36 cellular contexts compared by ENCODE assay signal in the genomic region with DNA sequence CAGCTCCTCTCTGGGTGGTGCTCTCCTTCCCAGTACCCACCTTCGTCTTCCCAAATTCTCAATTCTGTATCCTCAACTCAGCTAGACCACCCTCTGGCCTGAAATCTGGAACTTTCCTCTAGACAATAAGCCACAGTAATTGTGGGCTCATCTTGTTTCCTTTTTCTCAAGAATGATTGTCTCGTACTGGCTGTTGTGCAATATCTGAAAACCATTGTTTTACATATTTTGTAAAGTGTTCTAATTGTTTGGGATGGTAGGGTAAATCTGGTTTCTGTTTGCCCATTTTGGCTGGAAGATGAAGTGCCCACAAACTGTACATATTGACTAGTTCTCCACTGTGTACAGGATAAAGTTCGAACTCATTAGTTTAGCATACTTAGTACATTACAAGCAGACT. TPM values are rescaled to one million over a fixed set of nuclear protein-coding genes. Genes with fewer than 3 reads are reported as not detected.
"Had no signal": no experiment of that assay in that cellular context is flagged by ENCODE, and none has a peak within 500 bp of the region (broad histone marks: within the 10 kb centered on the region; RNA-seq: fewer than 3 reads in every experiment).

No MANE protein-coding gene starts in this region.

- H3K36me3 Mint-ChIP-seq: activated CD4-positive, alpha-beta memory T cell treated with anti-CD3 and anti-CD28 coated beads for 36 hours; activated CD8-positive, alpha-beta memory T cell treated with anti-CD3 and anti-CD28 coated beads, Interleukin-2, amount 10 ng/mL, durations not matched to agents 7 days and 5 days; activated naive CD4-positive, alpha-beta T cell treated with anti-CD3 and anti-CD28 coated beads, Interleukin-2, amount 10 ng/mL, durations not matched to agents 7 days and 5 days; activated naive CD4-positive, alpha-beta T cell treated with anti-CD3 and anti-CD28 coated beads, Interleukin-2, amount 50 U/mL, for 72 hours; activated naive CD8-positive, alpha-beta T cell treated with anti-CD3 and anti-CD28 coated beads, Interleukin-2, amount 10 ng/mL, durations not matched to agents 7 days and 5 days; brain had no signal

- H3K27me3 ChIP-seq: ascending aorta, gastroesophageal sphincter had no signal

- H3K36me3 ChIP-seq: ascending aorta, esophagus muscularis mucosa, gastroesophageal sphincter, heart right ventricle had no signal

- FAIRE-seq: bronchial epithelial cell had no signal

- H3K27ac Mint-ChIP-seq: activated CD4-positive, alpha-beta memory T cell treated with anti-CD3 and anti-CD28 coated beads for 36 hours; activated CD4-positive, alpha-beta T cell treated with anti-CD3 and anti-CD28 coated beads for 36 hours; activated CD4-positive, alpha-beta T cell treated with anti-CD3 and anti-CD28 coated beads, Interleukin-2, amount 10 ng/mL, durations not matched to agents 24 days and 14 days; activated CD8-positive, alpha-beta memory T cell treated with anti-CD3 and anti-CD28 coated beads, Interleukin-2, amount 10 ng/mL, durations not matched to agents 7 days and 5 days; activated CD8-positive, alpha-beta T cell treated with anti-CD3 and anti-CD28 coated beads, Interleukin-2, amount 10 ng/mL, durations not matched to agents 7 days and 5 days; activated naive CD4-positive, alpha-beta T cell treated with anti-CD3 and anti-CD28 coated beads, Interleukin-2, amount 10 ng/mL, durations not matched to agents 7 days and 5 days; activated naive CD4-positive, alpha-beta T cell treated with anti-CD3 and anti-CD28 coated beads, Interleukin-2, amount 50 U/mL, for 72 hours; activated naive CD8-positive, alpha-beta T cell treated with anti-CD3 and anti-CD28 coated beads, Interleukin-2, amount 10 ng/mL, durations not matched to agents 7 days and 5 days; activated T-helper 1 cell treated with anti-CD3 and anti-CD28 coated beads, Interleukin-12 subunit alpha, Interleukin-12 subunit beta, Interleukin-2, Interleukin-4 antibody, amounts not matched to agents 30 ng/mL and 10 ng/mL and 1 ng/mL, durations not matched to agents 14 hours and 24 hours and 36 hours; brain; dendritic cell treated with granulocyte-macrophage colony-stimulating factor and Interleukin-4, amounts not matched to agents 40 ng/mL and 50 ng/mL, for 4 days; effector memory CD8-positive, alpha-beta T cell; T-helper 17 cell had no signal

- H3K27ac ChIP-seq: ascending aorta, coronary artery, dorsolateral prefrontal cortex, esophagus muscularis mucosa, gastroesophageal sphincter, heart right ventricle had no signal

- H3K9me3 ChIP-seq: ascending aorta had no signal

- H3K9me3 Mint-ChIP-seq: activated CD4-positive, alpha-beta T cell treated with anti-CD3 and anti-CD28 coated beads, Interleukin-2, amount 10 ng/mL, durations not matched to agents 24 days and 14 days; activated naive CD4-positive, alpha-beta T cell treated with anti-CD3 and anti-CD28 coated beads, Interleukin-2, amount 10 ng/mL, durations not matched to agents 7 days and 5 days; activated naive CD4-positive, alpha-beta T cell treated with anti-CD3 and anti-CD28 coated beads, Interleukin-2, amount 50 U/mL, for 72 hours; activated T-helper 1 cell treated with anti-CD3 and anti-CD28 coated beads, Interleukin-12 subunit alpha, Interleukin-12 subunit beta, Interleukin-2, Interleukin-4 antibody, amounts not matched to agents 30 ng/mL and 10 ng/mL and 1 ng/mL, durations not matched to agents 14 hours and 24 hours and 36 hours; central memory CD8-positive, alpha-beta T cell; dendritic cell treated with granulocyte-macrophage colony-stimulating factor and Interleukin-4, amounts not matched to agents 40 ng/mL and 50 ng/mL, for 4 days; effector memory CD8-positive, alpha-beta T cell had no signal

- H3K4me1 ChIP-seq: ascending aorta, esophagus muscularis mucosa, gastroesophageal sphincter, heart right ventricle had no signal

- DNase-seq: activated CD4-positive, alpha-beta memory T cell treated with anti-CD3 and anti-CD28 coated beads for 36 hours; activated CD4-positive, alpha-beta T cell treated with anti-CD3 and anti-CD28 coated beads for 36 hours; activated CD4-positive, alpha-beta T cell treated with anti-CD3 and anti-CD28 coated beads, Interleukin-2, amount 10 ng/mL, durations not matched to agents 24 days and 14 days; activated CD4-positive, CD25-positive, alpha-beta regulatory T cell; activated CD4-positive, CD25-positive, alpha-beta regulatory T cell treated with anti-CD3 and anti-CD28 coated beads, Interleukin-2, amount 50 U/mL, for 72 hours; activated CD8-positive, alpha-beta memory T cell treated with anti-CD3 and anti-CD28 coated beads, Interleukin-2, amount 10 ng/mL, durations not matched to agents 7 days and 5 days; activated CD8-positive, alpha-beta memory T cell treated with anti-CD3 and anti-CD28 coated beads, Interleukin-2, amount 50 U/mL, for 4 hours; activated CD8-positive, alpha-beta T cell treated with anti-CD3 and anti-CD28 coated beads, Interleukin-2, amount 10 ng/mL, durations not matched to agents 7 days and 5 days; activated gamma-delta T cell; activated naive CD4-positive, alpha-beta T cell; activated naive CD4-positive, alpha-beta T cell treated with anti-CD3 and anti-CD28 coated beads, Interleukin-2, amount 10 ng/mL, durations not matched to agents 7 days and 5 days; activated naive CD8-positive, alpha-beta T cell treated with anti-CD3 and anti-CD28 coated beads, Interleukin-2, amount 10 ng/mL, durations not matched to agents 7 days and 5 days; activated T-cell treated with anti-CD3 and anti-CD28 coated beads, Interleukin-2, amount 50 U/mL, for 1 hour; activated T-cell treated with anti-CD3 and anti-CD28 coated beads, Interleukin-2, amount 50 U/mL, for 48 hours; dorsolateral prefrontal cortex; effector memory CD8-positive, alpha-beta T cell; erythroblast; foreskin melanocyte; heart right ventricle; T-helper 1 cell; T-helper 17 cell had no signal

- H3K4me3 Mint-ChIP-seq: activated CD4-positive, alpha-beta memory T cell treated with anti-CD3 and anti-CD28 coated beads for 36 hours; activated CD4-positive, alpha-beta T cell treated with anti-CD3 and anti-CD28 coated beads for 36 hours; activated CD4-positive, alpha-beta T cell treated with anti-CD3 and anti-CD28 coated beads, Interleukin-2, amount 10 ng/mL, durations not matched to agents 24 days and 14 days; activated CD8-positive, alpha-beta memory T cell treated with anti-CD3 and anti-CD28 coated beads, Interleukin-2, amount 10 ng/mL, durations not matched to agents 7 days and 5 days; activated CD8-positive, alpha-beta T cell treated with anti-CD3 and anti-CD28 coated beads, Interleukin-2, amount 10 ng/mL, durations not matched to agents 7 days and 5 days; activated naive CD4-positive, alpha-beta T cell treated with anti-CD3 and anti-CD28 coated beads, Interleukin-2, amount 10 ng/mL, durations not matched to agents 7 days and 5 days; activated naive CD8-positive, alpha-beta T cell treated with anti-CD3 and anti-CD28 coated beads, Interleukin-2, amount 10 ng/mL, durations not matched to agents 7 days and 5 days; activated T-helper 1 cell treated with anti-CD3 and anti-CD28 coated beads, Interleukin-12 subunit alpha, Interleukin-12 subunit beta, Interleukin-2, Interleukin-4 antibody, amounts not matched to agents 30 ng/mL and 10 ng/mL and 1 ng/mL, durations not matched to agents 14 hours and 24 hours and 36 hours; brain; central memory CD8-positive, alpha-beta T cell; dendritic cell treated with granulocyte-macrophage colony-stimulating factor and Interleukin-4, amounts not matched to agents 40 ng/mL and 50 ng/mL, for 4 days; effector memory CD8-positive, alpha-beta T cell; T-helper 17 cell had no signal

- H3K4me3 ChIP-seq: ascending aorta, coronary artery, dorsolateral prefrontal cortex, esophagus muscularis mucosa, gastroesophageal sphincter, heart right ventricle had no signal

- H3K4me1 Mint-ChIP-seq: activated CD4-positive, alpha-beta T cell treated with anti-CD3 and anti-CD28 coated beads for 36 hours; activated CD4-positive, alpha-beta T cell treated with anti-CD3 and anti-CD28 coated beads, Interleukin-2, amount 10 ng/mL, durations not matched to agents 24 days and 14 days; activated CD8-positive, alpha-beta memory T cell treated with anti-CD3 and anti-CD28 coated beads, Interleukin-2, amount 10 ng/mL, durations not matched to agents 7 days and 5 days; activated naive CD4-positive, alpha-beta T cell treated with anti-CD3 and anti-CD28 coated beads, Interleukin-2, amount 10 ng/mL, durations not matched to agents 7 days and 5 days; activated naive CD8-positive, alpha-beta T cell treated with anti-CD3 and anti-CD28 coated beads, Interleukin-2, amount 10 ng/mL, durations not matched to agents 7 days and 5 days; brain; central memory CD8-positive, alpha-beta T cell had no signal

- ATAC-seq: activated CD4-positive, alpha-beta T cell treated with anti-CD3 and anti-CD28 coated beads for 36 hours; activated CD8-positive, alpha-beta memory T cell treated with anti-CD3 and anti-CD28 coated beads, Interleukin-2, amount 10 ng/mL, durations not matched to agents 7 days and 5 days; activated CD8-positive, alpha-beta T cell treated with anti-CD3 and anti-CD28 coated beads, Interleukin-2, amount 10 ng/mL, durations not matched to agents 7 days and 5 days; activated naive CD4-positive, alpha-beta T cell treated with anti-CD3 and anti-CD28 coated beads, Interleukin-2, amount 50 U/mL, for 72 hours; effector memory CD8-positive, alpha-beta T cell; gastroesophageal sphincter; heart right ventricle; T-helper 17 cell had no signal

RNA-seq across cellular contexts. Expression of gene NOBOX, which starts 11.3 kb away (rescaled TPM):
- total RNA-seq: activated CD4-positive, alpha-beta memory T cell treated with anti-CD3 and anti-CD28 coated beads for 36 hours; activated CD4-positive, alpha-beta T cell treated with anti-CD3 and anti-CD28 coated beads for 36 hours; activated CD4-positive, alpha-beta T cell treated with anti-CD3 and anti-CD28 coated beads, Interleukin-2, amount 10 ng/mL, durations not matched to agents 24 days and 14 days; activated CD8-positive, alpha-beta memory T cell treated with anti-CD3 and anti-CD28 coated beads for 36 hours; activated CD8-positive, alpha-beta memory T cell treated with anti-CD3 and anti-CD28 coated beads, Interleukin-2, amount 10 ng/mL, durations not matched to agents 7 days and 5 days; activated CD8-positive, alpha-beta T cell treated with anti-CD3 and anti-CD28 coated beads, Interleukin-2, amount 10 ng/mL, durations not matched to agents 7 days and 5 days; activated naive CD4-positive, alpha-beta T cell treated with anti-CD3 and anti-CD28 coated beads, Interleukin-2, amount 50 U/mL, for 72 hours; activated naive CD8-positive, alpha-beta T cell treated with anti-CD3 and anti-CD28 coated beads, Interleukin-2, amount 10 ng/mL, durations not matched to agents 7 days and 5 days; activated T-helper 1 cell treated with anti-CD3 and anti-CD28 coated beads, Interleukin-12 subunit alpha, Interleukin-12 subunit beta, Interleukin-2, Interleukin-4 antibody, amounts not matched to agents 30 ng/mL and 10 ng/mL and 1 ng/mL, durations not matched to agents 14 hours and 24 hours and 36 hours; ascending aorta; bronchial epithelial cell; cardiac septum; cerebellum; esophagus muscularis mucosa; fibroblast of villous mesenchyme; gastroesophageal sphincter; glomerular endothelial cell; heart right ventricle; T-helper 17 cell had no signal
- polyA plus RNA-seq: heart right ventricle had no signal
